In the genomic region with DNA sequence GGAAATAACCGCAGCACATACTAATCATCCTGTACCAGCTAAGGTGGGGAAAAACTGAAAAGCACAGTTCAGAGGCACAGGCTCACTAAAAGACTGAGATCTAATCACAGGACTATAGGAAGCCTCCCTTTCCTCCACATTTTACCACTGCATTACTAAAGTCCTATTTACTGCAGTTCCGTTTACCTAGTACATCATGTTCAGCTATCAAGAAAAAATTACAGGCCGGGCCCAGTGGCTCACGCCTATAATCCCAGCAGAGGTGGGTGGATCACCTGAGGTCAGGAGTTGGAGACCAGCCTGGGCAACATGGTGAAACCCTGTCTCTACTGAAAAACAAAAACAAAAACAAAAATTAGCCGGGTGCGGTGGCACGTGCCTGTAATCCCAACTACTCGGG, we compare ENCODE assay signal across 29 cellular contexts.
"Had no signal": no experiment of that assay in that cellular context is flagged by ENCODE, and none has a peak within 500 bp of the region (broad histone marks: within the 10 kb centered on the region; RNA-seq: fewer than 3 reads in every experiment).

No MANE protein-coding gene starts in this region.

- H3K27me3 ChIP-seq: breast epithelium had no signal

- H3K4me1 ChIP-seq: breast epithelium had no signal

- H3K27ac ChIP-seq: breast epithelium, SK-N-MC had no signal

- H3K4me3 ChIP-seq: breast epithelium, SK-N-MC had no signal

- DNase-seq: activated CD4-positive, alpha-beta T cell treated with anti-CD3 and anti-CD28 coated beads for 48 hours; activated CD4-positive, alpha-beta T cell treated with anti-CD3 and anti-CD28 coated beads, Interleukin-2, amount 50 U/mL, for 48 hours; activated CD4-positive, CD25-positive, alpha-beta regulatory T cell treated with anti-CD3 and anti-CD28 coated beads, Interleukin-2, amount 50 U/mL, for 72 hours; activated CD8-positive, alpha-beta memory T cell treated with anti-CD3 and anti-CD28 coated beads, Interleukin-2, amount 10 ng/mL, durations not matched to agents 7 days and 5 days; activated effector memory CD4-positive, alpha-beta T cell treated with Interleukin-2 at 50 U/mL for 16 hours; activated naive CD4-positive, alpha-beta T cell; activated T-cell treated with anti-CD3 and anti-CD28 coated beads, Interleukin-2, amount 50 U/mL, for 24 hours; aorta; caudate nucleus; Kasumi-1; KBM-7; NCI-H1105 treated with DMSO at 0.1 percent for 48 hours; NCI-H1436 treated with DMSO at 0.1 percent for 48 hours; NCI-H1930; NCI-H2171; NCI-H345; NCI-H510A; NCI-H526 treated with DMSO at 0.1 percent for 48 hours; NK-92 treated with Interleukin-12 subunit alpha and Interleukin-12 subunit beta, amount 100 ng/mL, for 24 hours; OCI-M1; RPMI8226; T-cell; T-helper 2 cell; T1000 had no signal

- ATAC-seq: activated CD8-positive, alpha-beta memory T cell treated with anti-CD3 and anti-CD28 coated beads, Interleukin-2, amount 10 ng/mL, durations not matched to agents 7 days and 5 days; Panc1; Right ventricle myocardium inferior; T-cell; WTC11 had no signal

- H3K36me3 ChIP-seq: breast epithelium had no signal

- H3K9me3 ChIP-seq: breast epithelium had no signal
